8 cellular contexts compared by ENCODE assay signal in the genomic region with DNA sequence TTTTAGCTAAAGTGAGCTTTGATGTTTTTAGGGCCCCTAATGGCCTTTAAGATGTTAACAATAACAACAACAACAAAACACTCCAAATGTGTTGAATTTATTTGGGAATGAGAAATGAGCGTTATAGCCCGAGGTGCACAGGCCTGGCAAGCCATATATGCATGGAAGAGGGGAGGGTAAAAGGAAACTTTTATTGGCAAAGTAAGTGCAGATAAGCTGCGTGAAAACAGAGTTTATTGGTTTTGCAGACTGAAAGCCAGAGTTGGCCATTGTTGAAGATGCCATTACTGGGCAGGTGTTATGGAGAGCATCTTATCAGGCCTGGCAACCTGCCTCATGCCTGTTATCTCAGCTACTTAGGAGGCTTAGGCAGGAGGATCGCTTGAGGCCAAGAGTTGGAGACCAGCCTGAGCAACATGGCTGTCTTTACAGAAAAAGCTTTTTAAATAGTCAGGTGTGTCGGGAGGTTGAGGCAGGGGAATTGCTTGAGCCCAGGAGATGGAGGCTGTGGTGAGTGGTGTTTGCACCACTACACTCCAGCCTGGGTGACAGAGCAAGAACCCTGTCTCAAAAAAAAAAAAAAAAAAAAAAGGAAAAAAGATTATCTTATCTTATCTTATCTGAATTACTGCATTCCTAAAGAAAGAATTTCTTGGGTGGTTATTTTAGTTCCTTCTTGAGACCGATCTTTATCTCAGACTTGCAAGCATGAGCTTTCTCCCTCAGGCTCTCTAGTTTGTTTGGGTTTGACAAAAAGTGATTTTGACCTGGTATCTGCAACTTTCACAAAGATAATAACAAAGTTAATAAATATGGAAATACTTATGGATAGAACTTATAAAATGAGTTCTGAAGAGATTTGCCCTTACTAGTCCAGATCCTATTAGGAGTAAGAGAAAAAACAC. TPM values are rescaled to one million over a fixed set of nuclear protein-coding genes. Genes with fewer than 3 reads are reported as not detected.
DNase-seq lines count a peak whose midpoint lies in the region; ATAC-seq and TF ChIP-seq lines count a peak whose summit lies in the region.

No MANE protein-coding gene starts in this region.

- no peaks in the 10 kb centered on the region for H3K36me3 ChIP-seq in skeletal muscle satellite cell (ENCODE audit: insufficient read depth, low read length)

- H3K27me3 ChIP-seq in skeletal muscle satellite cell (ENCODE audit: control insufficient read depth, insufficient read depth, low read length) = no peaks in the 10 kb centered on the region

- H3K9me3 ChIP-seq in skeletal muscle satellite cell (replicated peaks; ENCODE audit: low read length) = no peaks in the 10 kb centered on the region

- H3K27ac Mint-ChIP-seq in WTC11 = peak overlapping the region; percentile 61; the same call in 1 of the 2 replicates

- H3K4me3 Mint-ChIP-seq in WTC11 = peak overlapping the region; percentile 77

- ATAC-seq in WTC11 = no peak

- peak overlapping the region; percentile 83 for H3K4me2 ChIP-seq in skeletal muscle satellite cell (ENCODE audit: low read length)

- POLR2A ChIA-PET in WTC11 (lab: Charles Lee) = interaction anchor here (0.8 kb wide), 1 partner anchor 17 kb away, joined by 3 read pairs; no protein-coding TSS in a partner anchor

- DNase-seq in DMS53 (lab: John Stamatoyannopoulos, UW) = peak; percentile 26
- DNase-seq in DMS53 treated with DMSO at 0.1 percent for 48 hours (lab: John Stamatoyannopoulos, UW; ENCODE audit: unreplicated experiment) = no peak
- DNase-seq in WTC11 (ENCODE audit: low spot score) = no peak
- DNase-seq in fibroblast of the aortic adventitia (ENCODE audit: low read depth) = peak; percentile 83
- DNase-seq in NCI-H510A treated with DMSO at 0.1 percent for 48 hours (lab: John Stamatoyannopoulos, UW) = no peak
- no peak for DNase-seq in stimulated activated CD4-positive, alpha-beta T cell treated with anti-CD3 and anti-CD28 coated beads, Interleukin-2, amount 100 ng/mL, for 48 hours
- DNase-seq in retina = no peak

- TF ChIP-seq CTCF in WTC11 (IDR thresholded peaks at IDR 0.05) (no peak), fibroblast of the aortic adventitia (IDR thresholded peaks at IDR 0.05; ENCODE audit: insufficient read depth, low read length) (no peak)

- H3K4me3 ChIP-seq in fibroblast of the aortic adventitia (ENCODE audit: low read depth, low read length) (no peak overlapping the region), skeletal muscle satellite cell (ENCODE audit: low read length) (peak overlapping the region; percentile 75)

- H3K4me1 ChIP-seq in skeletal muscle satellite cell (ENCODE audit: control insufficient read depth, insufficient read depth, low read length) = peaks cover 17% of the 10 kb centered on the region

- CTCF ChIA-PET in WTC11 (lab: Charles Lee) = no interaction called here

- no peaks in the 10 kb centered on the region for H3K27me3 Mint-ChIP-seq in WTC11 (ENCODE audit: low read depth)

- peak overlapping the region; percentile 89 for H3K9ac ChIP-seq in skeletal muscle satellite cell (ENCODE audit: low read depth, low read length)

- no peaks in the 10 kb centered on the region for H3K36me3 Mint-ChIP-seq in WTC11

- peaks cover 40% of the 10 kb centered on the region for H3K4me1 Mint-ChIP-seq in WTC11

- no peaks in the 10 kb centered on the region for H3K9me3 Mint-ChIP-seq in WTC11

TF ChIP-seq in WTC11, 78 proteins besides CTCF, POLR2A, EP300 and RAD21 (continues in another document):
- TF ChIP-seq CREM (CRISPR knock-in tag; IDR thresholded peaks at IDR 0.05) = no peak
- TF ChIP-seq, protein P1, sequence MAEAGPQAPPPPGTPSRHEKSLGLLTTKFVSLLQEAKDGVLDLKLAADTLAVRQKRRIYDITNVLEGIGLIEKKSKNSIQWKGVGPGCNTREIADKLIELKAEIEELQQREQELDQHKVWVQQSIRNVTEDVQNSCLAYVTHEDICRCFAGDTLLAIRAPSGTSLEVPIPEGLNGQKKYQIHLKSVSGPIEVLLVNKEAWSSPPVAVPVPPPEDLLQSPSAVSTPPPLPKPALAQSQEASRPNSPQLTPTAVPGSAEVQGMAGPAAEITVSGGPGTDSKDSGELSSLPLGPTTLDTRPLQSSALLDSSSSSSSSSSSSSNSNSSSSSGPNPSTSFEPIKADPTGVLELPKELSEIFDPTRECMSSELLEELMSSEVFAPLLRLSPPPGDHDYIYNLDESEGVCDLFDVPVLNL (CRISPR knock-in tag; IDR thresholded peaks at IDR 0.05; ENCODE audit: borderline replicate concordance, low read depth) = no peak
- no peak for TF ChIP-seq TEAD1 (CRISPR knock-in tag; IDR thresholded peaks at IDR 0.05)
- TF ChIP-seq, protein P2, sequence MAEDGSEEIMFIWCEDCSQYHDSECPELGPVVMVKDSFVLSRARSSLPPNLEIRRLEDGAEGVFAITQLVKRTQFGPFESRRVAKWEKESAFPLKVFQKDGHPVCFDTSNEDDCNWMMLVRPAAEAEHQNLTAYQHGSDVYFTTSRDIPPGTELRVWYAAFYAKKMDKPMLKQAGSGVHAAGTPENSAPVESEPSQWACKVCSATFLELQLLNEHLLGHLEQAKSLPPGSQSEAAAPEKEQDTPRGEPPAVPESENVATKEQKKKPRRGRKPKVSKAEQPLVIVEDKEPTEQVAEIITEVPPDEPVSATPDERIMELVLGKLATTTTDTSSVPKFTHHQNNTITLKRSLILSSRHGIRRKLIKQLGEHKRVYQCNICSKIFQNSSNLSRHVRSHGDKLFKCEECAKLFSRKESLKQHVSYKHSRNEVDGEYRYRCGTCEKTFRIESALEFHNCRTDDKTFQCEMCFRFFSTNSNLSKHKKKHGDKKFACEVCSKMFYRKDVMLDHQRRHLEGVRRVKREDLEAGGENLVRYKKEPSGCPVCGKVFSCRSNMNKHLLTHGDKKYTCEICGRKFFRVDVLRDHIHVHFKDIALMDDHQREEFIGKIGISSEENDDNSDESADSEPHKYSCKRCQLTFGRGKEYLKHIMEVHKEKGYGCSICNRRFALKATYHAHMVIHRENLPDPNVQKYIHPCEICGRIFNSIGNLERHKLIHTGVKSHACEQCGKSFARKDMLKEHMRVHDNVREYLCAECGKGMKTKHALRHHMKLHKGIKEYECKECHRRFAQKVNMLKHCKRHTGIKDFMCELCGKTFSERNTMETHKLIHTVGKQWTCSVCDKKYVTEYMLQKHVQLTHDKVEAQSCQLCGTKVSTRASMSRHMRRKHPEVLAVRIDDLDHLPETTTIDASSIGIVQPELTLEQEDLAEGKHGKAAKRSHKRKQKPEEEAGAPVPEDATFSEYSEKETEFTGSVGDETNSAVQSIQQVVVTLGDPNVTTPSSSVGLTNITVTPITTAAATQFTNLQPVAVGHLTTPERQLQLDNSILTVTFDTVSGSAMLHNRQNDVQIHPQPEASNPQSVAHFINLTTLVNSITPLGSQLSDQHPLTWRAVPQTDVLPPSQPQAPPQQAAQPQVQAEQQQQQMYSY (CRISPR knock-in tag; IDR thresholded peaks at IDR 0.05) = no peak
- TF ChIP-seq, protein P3, sequence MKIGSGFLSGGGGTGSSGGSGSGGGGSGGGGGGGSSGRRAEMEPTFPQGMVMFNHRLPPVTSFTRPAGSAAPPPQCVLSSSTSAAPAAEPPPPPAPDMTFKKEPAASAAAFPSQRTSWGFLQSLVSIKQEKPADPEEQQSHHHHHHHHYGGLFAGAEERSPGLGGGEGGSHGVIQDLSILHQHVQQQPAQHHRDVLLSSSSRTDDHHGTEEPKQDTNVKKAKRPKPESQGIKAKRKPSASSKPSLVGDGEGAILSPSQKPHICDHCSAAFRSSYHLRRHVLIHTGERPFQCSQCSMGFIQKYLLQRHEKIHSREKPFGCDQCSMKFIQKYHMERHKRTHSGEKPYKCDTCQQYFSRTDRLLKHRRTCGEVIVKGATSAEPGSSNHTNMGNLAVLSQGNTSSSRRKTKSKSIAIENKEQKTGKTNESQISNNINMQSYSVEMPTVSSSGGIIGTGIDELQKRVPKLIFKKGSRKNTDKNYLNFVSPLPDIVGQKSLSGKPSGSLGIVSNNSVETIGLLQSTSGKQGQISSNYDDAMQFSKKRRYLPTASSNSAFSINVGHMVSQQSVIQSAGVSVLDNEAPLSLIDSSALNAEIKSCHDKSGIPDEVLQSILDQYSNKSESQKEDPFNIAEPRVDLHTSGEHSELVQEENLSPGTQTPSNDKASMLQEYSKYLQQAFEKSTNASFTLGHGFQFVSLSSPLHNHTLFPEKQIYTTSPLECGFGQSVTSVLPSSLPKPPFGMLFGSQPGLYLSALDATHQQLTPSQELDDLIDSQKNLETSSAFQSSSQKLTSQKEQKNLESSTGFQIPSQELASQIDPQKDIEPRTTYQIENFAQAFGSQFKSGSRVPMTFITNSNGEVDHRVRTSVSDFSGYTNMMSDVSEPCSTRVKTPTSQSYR (CRISPR knock-in tag; IDR thresholded peaks at IDR 0.05) = no peak

RNA-seq across cellular contexts. Expression of a gene that starts 1.7 kb away (rescaled TPM):
- 52.4 to 57.9 TPM (median 56.8 TPM) in 3 replicates for total RNA-seq in WTC11 (2021)
- 8.4 and 14.2 TPM in 2 replicates for total RNA-seq in fibroblast of the aortic adventitia (ENCODE audit: low replicate concordance)
- 1.5 and 2.3 TPM in 2 replicates for total RNA-seq in skeletal muscle satellite cell (2012; rRNA removed)

RNA-seq across cellular contexts. Expression of a gene that starts 19.0 kb away (rescaled TPM):
- total RNA-seq in WTC11 (2021) (21.6 to 24.3 TPM (median 23.8 TPM) in 3 replicates), fibroblast of the aortic adventitia (ENCODE audit: low replicate concordance) (55.0 and 89.8 TPM in 2 replicates)
- 35.2 and 37.8 TPM in 2 replicates for total RNA-seq in skeletal muscle satellite cell (2012; rRNA removed)

Comparison
In these comparisons a context has a peak if more than half of its experiments do, and no peak if none do; other contexts are left out.
1. DNase-seq: peak in DMS53 (single experiment) and fibroblast of the aortic adventitia (single experiment); none in DMS53 treated with DMSO at 0.1 percent for 48 hours (single experiment), WTC11 (single experiment), NCI-H510A treated with DMSO at 0.1 percent for 48 hours (single experiment), stimulated activated CD4-positive, alpha-beta T cell treated with anti-CD3 and anti-CD28 coated beads, Interleukin-2, amount 100 ng/mL, for 48 hours (0 of 2) and retina (single experiment).